In the genomic region with DNA sequence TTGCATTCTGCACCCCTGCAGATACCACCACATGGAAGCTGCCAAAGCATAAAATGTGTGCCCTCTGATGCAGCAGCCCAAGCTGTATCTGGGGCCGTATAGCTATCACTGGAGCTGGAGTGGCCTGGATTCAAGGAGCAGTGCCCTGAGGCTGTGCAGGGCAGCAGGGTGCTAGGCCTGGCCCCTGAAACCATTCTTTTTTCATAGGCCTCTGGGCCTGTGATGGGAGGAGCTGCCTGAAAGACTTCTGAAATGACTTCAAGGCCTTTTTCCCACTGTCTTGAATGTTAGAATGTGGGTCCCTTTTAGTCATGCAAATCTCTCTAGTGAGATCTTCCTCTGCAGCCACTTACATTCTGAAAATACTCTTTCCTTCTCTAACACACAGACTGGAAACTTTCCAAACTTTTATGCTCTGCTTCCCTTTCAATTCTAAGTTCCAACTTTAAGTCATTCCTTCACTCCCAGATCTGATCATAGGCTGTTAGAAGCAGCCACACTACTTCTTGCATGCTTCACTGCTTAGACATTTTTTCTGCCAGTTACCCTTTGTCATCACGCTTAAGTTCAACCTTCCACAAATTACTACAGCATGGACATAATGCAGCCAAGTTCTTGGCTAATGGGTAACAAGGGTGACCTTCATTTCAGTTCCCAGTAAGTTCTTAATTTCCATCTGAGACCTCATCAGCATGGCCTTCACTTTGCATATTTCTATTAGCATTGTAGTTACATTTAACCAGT, we compare ENCODE assay signal across 25 cellular contexts.
"Had no signal": no experiment of that assay in that cellular context is flagged by ENCODE, and none has a peak within 500 bp of the region (broad histone marks: within the 10 kb centered on the region; RNA-seq: fewer than 3 reads in every experiment).

No MANE protein-coding gene starts in this region.

- H3K4me3 ChIP-seq: lower lobe of right lung, psoas muscle, right atrium auricular region, right lobe of liver, smooth muscle cell, stomach, testis, thyroid gland, transverse colon, upper lobe of left lung, vagina had no signal

- H3K9me3 ChIP-seq: right lobe of liver, testis, thyroid gland, transverse colon had no signal

- DNase-seq: hippocampal formation; kidney; left ventricle myocardium superior; lower lobe of right lung; mammary epithelial cell; mesenchymal stem cell; naive thymus-derived CD8-positive, alpha-beta T cell; nucleus accumbens; right lobe of liver; stimulated activated CD4-positive, alpha-beta T cell treated with anti-CD3 and anti-CD28 coated beads, Interleukin-1b, Interleukin-23, amount 100 ng/mL, for 48 hours; stimulated activated CD4-positive, alpha-beta T cell treated with anti-CD3 and anti-CD28 coated beads, Interleukin-2, amount 100 ng/mL, for 48 hours; stimulated activated CD4-positive, alpha-beta T cell treated with anti-CD3 and anti-CD28 coated beads, Interleukin-4, amount 100 ng/mL, for 4 hours; stimulated activated CD8-positive, alpha-beta memory T cell treated with anti-CD3 and anti-CD28 coated beads, Interleukin-4, amount 100 ng/mL, for 48 hours; stimulated activated naive CD8-positive, alpha-beta T cell treated with anti-CD3 and anti-CD28 coated beads, Interleukin-15, Interleukin-2, amounts not matched to agents 100 U/mL and 50 U/mL, for 24 hours; stomach; testis; thyroid gland; transverse colon; upper lobe of left lung had no signal

- H2AFZ ChIP-seq: parathyroid adenoma had no signal

- H3K27ac ChIP-seq: lower lobe of right lung, parathyroid adenoma, psoas muscle, right atrium auricular region, right lobe of liver, stomach, testis, thyroid gland, transverse colon, upper lobe of left lung, vagina had no signal

- H3K4me1 ChIP-seq: lower lobe of right lung, parathyroid adenoma, psoas muscle, right atrium auricular region, right lobe of liver, stomach, testis, thyroid gland, transverse colon, upper lobe of left lung, vagina had no signal

- ATAC-seq: left ventricle myocardium superior; lower lobe of right lung; naive thymus-derived CD8-positive, alpha-beta T cell; psoas muscle; stimulated activated memory B cell treated with anti-CD40 and anti-IgM and Interleukin-4, amounts not matched to agents 10 μg/mL and 1 μg/mL and 100 μg/mL, for 72 hours; stimulated activated naive CD8-positive, alpha-beta T cell treated with anti-CD3 and anti-CD28 coated beads, Interleukin-15, Interleukin-2, amounts not matched to agents 100 U/mL and 50 U/mL, for 24 hours had no signal

- H3K79me2 ChIP-seq: parathyroid adenoma had no signal

- H3K36me3 ChIP-seq: lower lobe of right lung, right atrium auricular region, right lobe of liver, stomach, thyroid gland, transverse colon, upper lobe of left lung, vagina had no signal

- H3K4me2 ChIP-seq: smooth muscle cell had no signal

- H3K27me3 ChIP-seq: right atrium auricular region, right lobe of liver, stomach, testis, thyroid gland, transverse colon, upper lobe of left lung, vagina had no signal
